1 cellular context compared by ENCODE assay signal in genomic region chr9:121266906-121267650, GRCh38.
TF ChIP-seq lines count a peak whose summit lies in the region.

No MANE protein-coding gene starts in this region.

TF ChIP-seq in HCT116, 20 proteins besides CTCF, POLR2A, EP300 and RAD21 (continued from another document):
- TF ChIP-seq, protein P1, sequence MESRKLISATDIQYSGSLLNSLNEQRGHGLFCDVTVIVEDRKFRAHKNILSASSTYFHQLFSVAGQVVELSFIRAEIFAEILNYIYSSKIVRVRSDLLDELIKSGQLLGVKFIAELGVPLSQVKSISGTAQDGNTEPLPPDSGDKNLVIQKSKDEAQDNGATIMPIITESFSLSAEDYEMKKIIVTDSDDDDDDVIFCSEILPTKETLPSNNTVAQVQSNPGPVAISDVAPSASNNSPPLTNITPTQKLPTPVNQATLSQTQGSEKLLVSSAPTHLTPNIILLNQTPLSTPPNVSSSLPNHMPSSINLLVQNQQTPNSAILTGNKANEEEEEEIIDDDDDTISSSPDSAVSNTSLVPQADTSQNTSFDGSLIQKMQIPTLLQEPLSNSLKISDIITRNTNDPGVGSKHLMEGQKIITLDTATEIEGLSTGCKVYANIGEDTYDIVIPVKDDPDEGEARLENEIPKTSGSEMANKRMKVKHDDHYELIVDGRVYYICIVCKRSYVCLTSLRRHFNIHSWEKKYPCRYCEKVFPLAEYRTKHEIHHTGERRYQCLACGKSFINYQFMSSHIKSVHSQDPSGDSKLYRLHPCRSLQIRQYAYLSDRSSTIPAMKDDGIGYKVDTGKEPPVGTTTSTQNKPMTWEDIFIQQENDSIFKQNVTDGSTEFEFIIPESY (IDR thresholded peaks at IDR 0.05; ENCODE audit: extremely low read depth, insufficient replicate concordance, low read length): no peak
- TF ChIP-seq SP1 (IDR thresholded peaks at IDR 0.05; ENCODE audit: low read depth) (no peak), EGR1 (IDR thresholded peaks at IDR 0.05; ENCODE audit: low read depth) (no peak), ZNF274 (IDR thresholded peaks at IDR 0.05; ENCODE audit: low read depth, low read length) (no peak)
